In genomic region chr17:35142467-35142796, GRCh38 we compare ENCODE assay signal across 9 cellular contexts. TPM values are rescaled to one million over a fixed set of nuclear protein-coding genes. Genes with fewer than 3 reads are reported as not detected.
DNase-seq lines count a peak whose midpoint lies in the region; ATAC-seq and TF ChIP-seq lines count a peak whose summit lies in the region.
"Had no signal": no experiment of that assay in that cellular context is flagged by ENCODE, and none has a peak within 500 bp of the region (broad histone marks: within the 10 kb centered on the region; RNA-seq: fewer than 3 reads in every experiment).

No MANE protein-coding gene starts in this region.

- peak; percentile 73; the same call in 1 of the 2 replicates for TF ChIP-seq CTCF in C4-2B (conservative IDR thresholded peaks at IDR 0.05)
- TF ChIP-seq CTCF in dorsolateral prefrontal cortex (IDR thresholded peaks at IDR 0.05 in 54 of 56, conservative IDR thresholded peaks at IDR 0.05 in 2 of 56; ENCODE audit: low read depth in 1 of 56, partially characterized antibody in 56 of 56), result peak in 5 of 56 donors; percentile 1 to 40 (median 12)

- ATAC-seq in GM21619 (IDR thresholded peaks at IDR 0.05; ENCODE audit: unreplicated experiment), result no peak

- no peak for DNase-seq in MG63
- no peak for DNase-seq in dorsolateral prefrontal cortex
- DNase-seq in amygdala (lab: John Stamatoyannopoulos, UW), result no peak
- DNase-seq in posterior vena cava (ENCODE audit: low spot score), result no peak
- no peak for DNase-seq in NOMO-1 treated with dmso at 0.1 percent for 144 hours (lab: John Stamatoyannopoulos, UW; ENCODE audit: unreplicated experiment)
- DNase-seq: SIG-M5 had no signal

- H2AFZ ChIP-seq in neuron (ENCODE audit: low read depth, low read length), result no peak overlapping the region

- H3K9me3 ChIP-seq in MG63, result no peaks in the 10 kb centered on the region
- no peaks in the 10 kb centered on the region for H3K9me3 ChIP-seq in neuron (ENCODE audit: low read length)

- H3K4me1 ChIP-seq in neuron (ENCODE audit: insufficient read depth, low read length), result peaks cover 4% of the 10 kb centered on the region

- peak overlapping the region; percentile 99 for H3K4me3 ChIP-seq in MG63
- peak overlapping the region; percentile 57 to 99 (median 91) for H3K4me3 ChIP-seq in dorsolateral prefrontal cortex
- H3K4me3 ChIP-seq in neuron (ENCODE audit: low read length), result peak overlapping the region; percentile 86

- H3K27ac ChIP-seq in C4-2B (peak overlapping the region; percentile 87), dorsolateral prefrontal cortex (peak overlapping the region in 4 of 59 donors; percentile 29 to 80 (median 50))

- no peaks in the 10 kb centered on the region for H3K27me3 ChIP-seq in MG63
- no peaks in the 10 kb centered on the region for H3K27me3 ChIP-seq in dorsolateral prefrontal cortex
- H3K27me3 ChIP-seq in neuron (ENCODE audit: insufficient read depth, low read length), result peaks cover 9% of the 10 kb centered on the region

- peaks cover 43% of the 10 kb centered on the region for H3K36me3 ChIP-seq in MG63
- H3K36me3 ChIP-seq in neuron (ENCODE audit: insufficient read depth, low read length), result peaks cover 22% of the 10 kb centered on the region

- intact Hi-C loops in dorsolateral prefrontal cortex (cut with DNase I), result loop anchor here in 1 of 2 donors (1.0 to 10.0 kb wide), 2 partner anchors 53 to 422 kb away; partner anchors contain the start of gene SLFN14
- intact Hi-C loops in posterior vena cava (cut with DNase I), result no loop called here

RNA-seq across cellular contexts. Expression of gene NLE1, which starts 0.3 kb away (rescaled TPM):
- total RNA-seq in MG63 (2014; rRNA removed; shearing (Covaris generic); ENCODE audit: low replicate concordance), result 25.6 and 71.4 TPM in 2 replicates
- 10 to 100 TPM in 119 of 120 experiments, 1 to 10 TPM in 1; 8.0 to 21.0 (median 15.2) TPM for total RNA-seq in dorsolateral prefrontal cortex
- total RNA-seq in posterior vena cava, result 1 to 10 TPM; 8.4 to 9.1 TPM

RNA-seq across cellular contexts. Expression of gene UNC45B, which starts 5.2 kb away (rescaled TPM):
- not detected in 2 replicates for total RNA-seq in MG63 (2014; rRNA removed; shearing (Covaris generic); ENCODE audit: low replicate concordance)
- total RNA-seq in dorsolateral prefrontal cortex (under 1 TPM in 13 of 120 experiments, not detected in 107; 0.06 to 0.45 (median 0.13) TPM), posterior vena cava (not detected)

RNA-seq across cellular contexts. Expression of gene FNDC8, which starts 21.0 kb away (rescaled TPM):
- not detected in 2 replicates for total RNA-seq in MG63 (2014; rRNA removed; shearing (Covaris generic); ENCODE audit: low replicate concordance)
- under 1 TPM in 2 of 120 experiments, not detected in 118; 0.28 to 0.35 TPM for total RNA-seq in dorsolateral prefrontal cortex
- total RNA-seq in posterior vena cava, result not detected

RNA-seq across cellular contexts. Expression of gene RAD51D, which starts 22.8 kb away (rescaled TPM):
- total RNA-seq in MG63 (2014; rRNA removed; shearing (Covaris generic); ENCODE audit: low replicate concordance), result 9.4 and 18.8 TPM in 2 replicates
- total RNA-seq in dorsolateral prefrontal cortex, result 10 to 100 TPM; 13.1 to 37.9 (median 23.4) TPM
- 10 to 100 TPM; 10.5 to 10.8 TPM for total RNA-seq in posterior vena cava

RNA-seq across cellular contexts. Expression of gene SLC35G3, which starts 51.8 kb away (rescaled TPM):
- total RNA-seq in MG63 (2014; rRNA removed; shearing (Covaris generic); ENCODE audit: low replicate concordance), result not detected in 2 replicates
- total RNA-seq in dorsolateral prefrontal cortex, result not detected
- total RNA-seq in posterior vena cava, result not detected
